ENCODE assay signal across 1 cellular context in genomic region chr17:18038861-18039534, GRCh38.
TF ChIP-seq lines count a peak whose summit lies in the region.

Gene ATPAF2, minus strand, starts transcription at chr17:18039168. Its CDS starts 155 bp downstream, at chr17:18039013.
Gene GID4, plus strand, starts transcription at chr17:18039408. Its CDS starts 57 bp downstream, at chr17:18039465.

TF ChIP-seq in K562, 482 proteins besides CTCF, POLR2A, EP300 and RAD21 (continued from another document):
- no peak for TF ChIP-seq ZBTB5 (IDR thresholded peaks at IDR 0.05)
- TF ChIP-seq SRSF9 (IDR thresholded peaks at IDR 0.05; ENCODE audit: borderline replicate concordance, low read depth, low read length): no peak
- TF ChIP-seq ZFPM2 (CRISPR knock-in tag; IDR thresholded peaks at IDR 0.05): no peak
- TF ChIP-seq NCOA6 (IDR thresholded peaks at IDR 0.05): no peak
- TF ChIP-seq TARDBP (IDR thresholded peaks at IDR 0.05): 0 out of 2 replicates have a peak, but pooled peaks have one; percentile 25
- TF ChIP-seq CHD2 (IDR thresholded peaks at IDR 0.05; ENCODE audit: low read depth, low read length): peak; percentile 74; the same call in 1 of the 2 replicates
- TF ChIP-seq LCOR (CRISPR knock-in tag; IDR thresholded peaks at IDR 0.05): peak; percentile 38; the same call in 1 of the 2 replicates
- no peak for TF ChIP-seq DPF2 (IDR thresholded peaks at IDR 0.05)
- peak; percentile 96 for TF ChIP-seq CREB1 (IDR thresholded peaks at IDR 0.05)
- peak; percentile 96 for TF ChIP-seq CREB1 (CRISPR knock-in tag; IDR thresholded peaks at IDR 0.05)
- TF ChIP-seq MTA1 (IDR thresholded peaks at IDR 0.05; ENCODE audit: borderline replicate concordance): peak; percentile 96
- TF ChIP-seq NKRF (IDR thresholded peaks at IDR 0.05; ENCODE audit: borderline replicate concordance): peak; percentile 74; the same call in 1 of the 2 replicates
- no peak for TF ChIP-seq ZNF583 (CRISPR knock-in tag; IDR thresholded peaks at IDR 0.05)
- no peak for TF ChIP-seq ZNF778 (CRISPR knock-in tag; IDR thresholded peaks at IDR 0.05)
- peak; percentile 85 for TF ChIP-seq KLF13 (tag; IDR thresholded peaks at IDR 0.05; ENCODE audit: borderline replicate concordance, low read depth)
- TF ChIP-seq ZC3H11A (IDR thresholded peaks at IDR 0.05; ENCODE audit: low read depth, low read length): no peak
- TF ChIP-seq SP2 (IDR thresholded peaks at IDR 0.05; ENCODE audit: extremely low read depth, low read depth, low read length, poor library complexity, severe bottlenecking): peak; percentile 80
- TF ChIP-seq ZNF561 (CRISPR knock-in tag; conservative IDR thresholded peaks at IDR 0.05): no peak
- TF ChIP-seq BDP1 (IDR thresholded peaks at IDR 0.05; ENCODE audit: insufficient read depth, insufficient read length): no peak
- no peak for TF ChIP-seq SMAD3 (CRISPR knock-in tag; conservative IDR thresholded peaks at IDR 0.05)
- TF ChIP-seq POU5F1 (IDR thresholded peaks at IDR 0.05; ENCODE audit: borderline replicate concordance, low read depth, low read length, partially characterized antibody): no peak
- TF ChIP-seq FOS (IDR thresholded peaks at IDR 0.05; ENCODE audit: extremely low read depth, insufficient read length): peak; percentile 89
- TF ChIP-seq C11orf30 (IDR thresholded peaks at IDR 0.05; ENCODE audit: low read depth): peak; percentile 98
- no peak for TF ChIP-seq PTTG1 (tag; IDR thresholded peaks at IDR 0.05; ENCODE audit: low read depth)
- TF ChIP-seq RBM39 (optimal IDR thresholded peaks at IDR 0.05; ENCODE audit: low read depth, low read length): no peak
- no peak for TF ChIP-seq ZBTB49 (CRISPR knock-in tag; IDR thresholded peaks at IDR 0.05; ENCODE audit: borderline replicate concordance)
- TF ChIP-seq GABPB2 (CRISPR knock-in tag; conservative IDR thresholded peaks at IDR 0.05): no peak
- no peak for TF ChIP-seq U2AF1 (optimal IDR thresholded peaks at IDR 0.05; ENCODE audit: low read depth, low read length)
- TF ChIP-seq MYC (IDR thresholded peaks at IDR 0.05; ENCODE audit: low read depth, low read length): peak; percentile 89
- no peak for TF ChIP-seq MYC (CRISPR knock-in tag; IDR thresholded peaks at IDR 0.05; ENCODE audit: borderline replicate concordance, low read depth)
- TF ChIP-seq KLF10 (CRISPR knock-in tag; IDR thresholded peaks at IDR 0.05): no peak
- no peak for TF ChIP-seq SMARCA4 (IDR thresholded peaks at IDR 0.05)
- peak; percentile 28; the same call in 1 of the 2 replicates for TF ChIP-seq AFF4 (CRISPR knock-in tag; IDR thresholded peaks at IDR 0.05)
TF ChIP-seq in K562: peak in this region for 98.
